ENCODE assay signal across 10 cellular contexts in genomic region chrX:136586386-136586785, GRCh38. TPM values are rescaled to one million over a fixed set of nuclear protein-coding genes. Genes with fewer than 3 reads are reported as not detected.
DNase-seq lines count a peak whose midpoint lies in the region; ATAC-seq and TF ChIP-seq lines count a peak whose summit lies in the region.
"Had no signal": no experiment of that assay in that cellular context is flagged by ENCODE, and none has a peak within 500 bp of the region (broad histone marks: within the 10 kb centered on the region; RNA-seq: fewer than 3 reads in every experiment).

No MANE protein-coding gene starts in this region.

- no peak overlapping the region for H3K4me2 ChIP-seq in neuronal stem cell (ENCODE audit: insufficient read depth, low read length, poor library complexity, severe bottlenecking)

- no peak overlapping the region for H2BK5ac ChIP-seq in neuronal stem cell (ENCODE audit: low read length)

- H3K27me3 Mint-ChIP-seq in activated T-helper 17 cell treated with anti-CD3 and anti-CD28 coated beads, Interleukin-2, amount 50 U/mL, for 72 hours = no peaks in the 10 kb centered on the region

- no peak overlapping the region for H2AFZ ChIP-seq in neuronal stem cell (ENCODE audit: low read length)

- no peak overlapping the region for H2BK15ac ChIP-seq in neuronal stem cell (ENCODE audit: low read length)

- H2BK12ac ChIP-seq in neuronal stem cell (ENCODE audit: low read length) = no peak overlapping the region

- no peak for TF ChIP-seq CTCF in mucosa of descending colon (IDR thresholded peaks at IDR 0.05)

- no peak overlapping the region for H3K4ac ChIP-seq in neuronal stem cell (ENCODE audit: low read length)

- peaks cover 30% of the 10 kb centered on the region for H3K4me1 Mint-ChIP-seq in activated T-helper 17 cell treated with anti-CD3 and anti-CD28 coated beads, Interleukin-2, amount 50 U/mL, for 72 hours

- H4K91ac ChIP-seq in neuronal stem cell (ENCODE audit: low read depth, low read length, poor library complexity) = no peak overlapping the region

- H3K4me3 Mint-ChIP-seq in activated T-helper 17 cell treated with anti-CD3 and anti-CD28 coated beads, Interleukin-2, amount 50 U/mL, for 72 hours = peak overlapping the region; percentile 73

- peak overlapping the region; percentile 80 for H3K27ac Mint-ChIP-seq in activated T-helper 17 cell treated with anti-CD3 and anti-CD28 coated beads, Interleukin-2, amount 50 U/mL, for 72 hours

- H3K9me3 ChIP-seq in KOPT-K1 (ENCODE audit: insufficient read depth, low read length, poor library complexity, severe bottlenecking) (no peaks in the 10 kb centered on the region), mucosa of descending colon (no peaks in the 10 kb centered on the region), neuronal stem cell (replicated peaks in 1 of 2; ENCODE audit: control insufficient read depth in 2 of 2, insufficient read depth in 1 of 2, low read depth in 1 of 2, low read length in 2 of 2) (no peaks in the 10 kb centered on the region)

- no peak overlapping the region for H2BK120ac ChIP-seq in neuronal stem cell (ENCODE audit: low read depth, low read length)

- no peaks in the 10 kb centered on the region for H3K79me1 ChIP-seq in neuronal stem cell (ENCODE audit: low read depth, low read length)

- H3K4me1 ChIP-seq in mucosa of descending colon (ENCODE audit: low read depth) = no peaks in the 10 kb centered on the region
- no peaks in the 10 kb centered on the region for H3K4me1 ChIP-seq in neuronal stem cell (ENCODE audit: control insufficient read depth in 2 of 2, insufficient read depth in 1 of 2, low read depth in 1 of 2, low read length in 2 of 2)

- H2AK5ac ChIP-seq in neuronal stem cell (ENCODE audit: low read depth, low read length) = no peak overlapping the region

- H3K23ac ChIP-seq in neuronal stem cell (ENCODE audit: low read depth, low read length, poor library complexity) = no peak overlapping the region

- WGBS in neuronal stem cell (ENCODE audit: extremely low coverage in 2 of 2, insufficient read length in 2 of 2, insufficient replicate concordance in 1 of 2), 2 donors = no CpG with 5 or more reads among the region's 3 CpGs

- intact Hi-C loops in mucosa of descending colon (cut with DNase I, micrococcal nuclease) = no loop called here

- H3K9ac ChIP-seq in neuronal stem cell (ENCODE audit: low read depth, low read length, poor library complexity) = no peak overlapping the region

- H3K36me3 Mint-ChIP-seq in activated T-helper 17 cell treated with anti-CD3 and anti-CD28 coated beads, Interleukin-2, amount 50 U/mL, for 72 hours (ENCODE audit: low read depth) = no peaks in the 10 kb centered on the region

- H3K36me3 ChIP-seq in KOPT-K1 (ENCODE audit: insufficient read depth, low read length) (no peaks in the 10 kb centered on the region), mucosa of descending colon (ENCODE audit: low read depth) (no peaks in the 10 kb centered on the region), neuronal stem cell (replicated peaks in 1 of 2; ENCODE audit: control insufficient read depth in 2 of 2, insufficient read depth in 2 of 2, low read length in 2 of 2) (no peaks in the 10 kb centered on the region)

- H3K9me3 Mint-ChIP-seq in activated T-helper 17 cell treated with anti-CD3 and anti-CD28 coated beads, Interleukin-2, amount 50 U/mL, for 72 hours = no peaks in the 10 kb centered on the region

- ATAC-seq in activated T-helper 17 cell treated with anti-CD3 and anti-CD28 coated beads, Interleukin-2, amount 50 U/mL, for 72 hours (replicated peaks) = peak; percentile 49
- peak; percentile 95 for ATAC-seq in mucosa of descending colon
- no peak for ATAC-seq in GM18867 (IDR thresholded peaks at IDR 0.05; ENCODE audit: unreplicated experiment)

- H3K27ac ChIP-seq in KOPT-K1 (ENCODE audit: low read depth, low read length, poor library complexity, severe bottlenecking) (peak overlapping the region; percentile 68), neuronal stem cell (replicated peaks; ENCODE audit: low read length) (no peak overlapping the region)

- no peak overlapping the region for H4K8ac ChIP-seq in neuronal stem cell (ENCODE audit: low read depth, low read length)

- peak; percentile 3 for DNase-seq in DMS79 (lab: John Stamatoyannopoulos, UW)
- peak in 1 of 3 donors; percentile 24 for DNase-seq in mucosa of descending colon
- no peak for DNase-seq in neuronal stem cell (ENCODE audit: low spot score)
- no peak for DNase-seq in NCI-H2029 treated with DMSO at 0.1 percent for 48 hours (lab: John Stamatoyannopoulos, UW)
- no peak for DNase-seq in activated CD4-positive, CD25-positive, alpha-beta regulatory T cell treated with anti-CD3 and anti-CD28 coated beads, Interleukin-2, amount 50 U/mL, for 72 hours
- DNase-seq: effector CD8-positive, alpha-beta T cell; NCI-H1436 had no signal

- no peak overlapping the region for H3K14ac ChIP-seq in neuronal stem cell (ENCODE audit: low read length)

- no peak overlapping the region for H3K18ac ChIP-seq in neuronal stem cell (ENCODE audit: low read length)

- H3K27me3 ChIP-seq in neuronal stem cell (ENCODE audit: control insufficient read depth in 3 of 3, insufficient read depth in 3 of 3, low read depth in 1 of 3, low read length in 3 of 3) = peaks cover 0 to 13% (median 0%) of the 10 kb centered on the region in 3 experiments

- H3K4me3 ChIP-seq in mucosa of descending colon (no peak overlapping the region), neuronal stem cell (ENCODE audit: low read length in 2 of 2) (no peak overlapping the region)

RNA-seq across cellular contexts. Expression of gene VGLL1, which starts 54.4 kb away (rescaled TPM):
- total RNA-seq in activated T-helper 17 cell treated with anti-CD3 and anti-CD28 coated beads, Interleukin-2, amount 50 U/mL, for 72 hours = not detected
- not detected for total RNA-seq in mucosa of descending colon
- not detected for polyA plus RNA-seq in neuronal stem cell (2013, experiment 1 of 2)
- polyA plus RNA-seq in neuronal stem cell (2013, experiment 2 of 2) = 0.08 TPM
